16 cellular contexts compared by ENCODE assay signal in the genomic region with DNA sequence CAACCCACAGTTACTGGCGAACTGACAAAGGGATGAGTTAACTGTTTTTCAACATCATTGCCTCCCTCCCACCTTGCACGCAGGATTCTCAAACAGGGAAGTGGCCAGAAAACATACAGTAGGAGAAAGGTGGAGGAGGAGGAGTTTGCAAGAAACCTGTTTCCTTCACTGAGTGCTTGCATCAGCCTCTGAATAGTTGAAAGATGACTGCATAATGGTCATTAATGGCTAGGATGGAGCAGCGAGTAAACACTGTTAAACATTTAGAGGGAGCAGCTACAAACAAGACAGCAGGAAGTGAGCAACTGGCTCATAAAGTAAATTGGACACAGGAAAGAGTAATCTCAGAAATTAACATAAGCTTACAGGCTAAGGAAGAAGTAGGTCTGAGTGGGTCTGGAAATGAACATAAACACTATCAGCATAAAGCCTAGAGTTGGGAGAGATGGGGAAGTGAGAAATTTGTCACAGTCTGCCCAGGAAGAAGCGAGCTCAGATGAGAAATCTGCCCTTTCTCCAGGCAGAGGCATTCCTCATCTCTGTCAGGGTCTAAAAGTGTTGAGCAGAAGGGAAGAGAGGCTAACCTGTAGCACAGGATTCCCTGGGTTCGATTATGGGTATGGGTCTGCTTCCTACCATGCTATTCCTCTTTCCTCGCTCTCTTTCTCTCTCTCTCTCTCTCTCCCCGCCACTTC. TPM values are rescaled to one million over a fixed set of nuclear protein-coding genes. Genes with fewer than 3 reads are reported as not detected.
A peak's percentile ranks its signal among the peaks of the same experiment; 100 is the strongest.
DNase-seq lines count a peak whose midpoint lies in the region; ATAC-seq and TF ChIP-seq lines count a peak whose summit lies in the region.
"Had no signal": no experiment of that assay in that cellular context is flagged by ENCODE, and none has a peak within 500 bp of the region (broad histone marks: within the 10 kb centered on the region; RNA-seq: fewer than 3 reads in every experiment).

No MANE protein-coding gene starts in this region.

- DNase-seq in ELF-1 (ENCODE audit: low read depth, low spot score) (peak; percentile 8), MV-4-11 (lab: John Stamatoyannopoulos, UW) (peak; percentile 53), body of pancreas (no peak), mesothelial cell of epicardium (ENCODE audit: low spot score in 2 of 2, unreplicated experiment in 2 of 2) (no peak), mucosa of descending colon (no peak), RPMI8226 (no peak), BE2C (no peak)
- DNase-seq: activated naive CD4-positive, alpha-beta T cell treated with anti-CD3 and anti-CD28 coated beads for 36 hours; C1 segment of cervical spinal cord; NCI-H1092; stimulated activated naive CD4-positive, alpha-beta T cell had no signal

- H3K36me3 Mint-ChIP-seq in mesothelial cell of epicardium = no peaks in the 10 kb centered on the region

- peaks cover 5% of the 10 kb centered on the region for H3K9me3 Mint-ChIP-seq in mesothelial cell of epicardium
- H3K9me3 Mint-ChIP-seq: activated naive CD4-positive, alpha-beta T cell treated with anti-CD3 and anti-CD28 coated beads for 36 hours had no signal

- no peaks in the 10 kb centered on the region for H3K4me1 ChIP-seq in body of pancreas
- no peaks in the 10 kb centered on the region for H3K4me1 ChIP-seq in mucosa of descending colon (ENCODE audit: low read depth)
- no peaks in the 10 kb centered on the region for H3K4me1 ChIP-seq in BE2C

- whole genome bisulfite sequencing in body of pancreas, 2 donors = 67 to 72% methylated on average over 7 of the region's 7 CpGs

- peak overlapping the region; percentile 55 for H3K27ac Mint-ChIP-seq in mesothelial cell of epicardium
- H3K27ac Mint-ChIP-seq: activated naive CD4-positive, alpha-beta T cell treated with anti-CD3 and anti-CD28 coated beads for 36 hours had no signal

- H3K36me3 ChIP-seq in body of pancreas (replicated peaks in 1 of 2; ENCODE audit: insufficient read depth in 1 of 2, low read depth in 2 of 2) (no peaks in the 10 kb centered on the region), mucosa of descending colon (ENCODE audit: low read depth) (no peaks in the 10 kb centered on the region), BE2C (no peaks in the 10 kb centered on the region)

- H3K27me3 Mint-ChIP-seq in mesothelial cell of epicardium (ENCODE audit: low read depth) = no peaks in the 10 kb centered on the region

- H3K27me3 ChIP-seq in body of pancreas = no peaks in the 10 kb centered on the region
- no peaks in the 10 kb centered on the region for H3K27me3 ChIP-seq in BE2C

- no peak for TF ChIP-seq POLR2A in body of pancreas (IDR thresholded peaks at IDR 0.05)

- peaks cover 9% of the 10 kb centered on the region for H3K4me1 Mint-ChIP-seq in mesothelial cell of epicardium

- no peak overlapping the region for H3K27ac ChIP-seq in body of pancreas

- H3K9me3 ChIP-seq in body of pancreas = no peaks in the 10 kb centered on the region
- no peaks in the 10 kb centered on the region for H3K9me3 ChIP-seq in mucosa of descending colon
- no peaks in the 10 kb centered on the region for H3K9me3 ChIP-seq in BE2C

- ATAC-seq in body of pancreas (peak; percentile 30), HG02623 (IDR thresholded peaks at IDR 0.05; ENCODE audit: unreplicated experiment) (no peak), mucosa of descending colon (no peak)

- H3K4me3 ChIP-seq in body of pancreas (no peak overlapping the region), mucosa of descending colon (no peak overlapping the region), BE2C (ENCODE audit: low read depth, low read length) (no peak overlapping the region)

- H3K4me3 Mint-ChIP-seq in mesothelial cell of epicardium = no peak overlapping the region
- H3K4me3 Mint-ChIP-seq: activated naive CD4-positive, alpha-beta T cell treated with anti-CD3 and anti-CD28 coated beads for 36 hours had no signal

- intact Hi-C loops in body of pancreas (cut with DNase I) (no loop called here), mucosa of descending colon (cut with DNase I, micrococcal nuclease) (no loop called here)

- TF ChIP-seq CTCF in body of pancreas (IDR thresholded peaks at IDR 0.05) = no peak
- no peak for TF ChIP-seq CTCF in mesothelial cell of epicardium (IDR thresholded peaks at IDR 0.05; ENCODE audit: unreplicated experiment)
- TF ChIP-seq CTCF in mucosa of descending colon (IDR thresholded peaks at IDR 0.05) = no peak
- TF ChIP-seq CTCF in BE2C (IDR thresholded peaks at IDR 0.05; ENCODE audit: low read depth, low read length) = no peak

RNA-seq across cellular contexts. Expression of a gene that starts 38.6 kb away (rescaled TPM):
- total RNA-seq in body of pancreas = under 1 TPM in 1 of 2 donors, not detected in 1; 0.26 TPM
- 0.09 TPM in 1 of 3 replicates, not detected in the others for total RNA-seq in mesothelial cell of epicardium
- not detected for total RNA-seq in mucosa of descending colon
- not detected for polyA plus RNA-seq in BE2C (2012; ENCODE audit: insufficient read depth, insufficient read length, low read depth)
- total RNA-seq: activated naive CD4-positive, alpha-beta T cell treated with anti-CD3 and anti-CD28 coated beads for 36 hours; cardiac septum; endothelial cell of umbilical vein; pulmonary artery endothelial cell; T-helper 1 cell treated with Interleukin-12 subunit alpha and Interleukin-12 subunit beta and Interleukin-4 antibody, amounts not matched to agents 30 ng/mL and 1 ng/mL, for 36 hours had no signal
- polyA plus RNA-seq: endothelial cell of umbilical vein had no signal

Comparison
In these comparisons a context has a peak if more than half of its experiments do, and no peak if none do; other contexts are left out.
1. DNase-seq: peak in ELF-1 (single experiment) and MV-4-11 (single experiment); none in body of pancreas (0 of 4), mesothelial cell of epicardium (0 of 2), mucosa of descending colon (0 of 3), RPMI8226 (single experiment) and BE2C (single experiment).